In genomic region chr18:35143615-35144596, GRCh38 we compare ENCODE assay signal across 10 cellular contexts.
DNase-seq lines count a peak whose midpoint lies in the region; ATAC-seq, FAIRE-seq and TF ChIP-seq lines count a peak whose summit lies in the region.
"Had no signal": no experiment of that assay in that cellular context is flagged by ENCODE, and none has a peak within 500 bp of the region (broad histone marks: within the 10 kb centered on the region; RNA-seq: fewer than 3 reads in every experiment).

No MANE protein-coding gene starts in this region.

- H3K27me3 ChIP-seq in BJ (ENCODE audit: control insufficient read depth, insufficient read depth, low read length) (no peaks in the 10 kb centered on the region), PC-9 (ENCODE audit: insufficient read depth, low read depth) (no peaks in the 10 kb centered on the region)

- CTCF ChIA-PET in BJ (lab: Yijun Ruan, JAX) (interaction anchor here (0.6 to 5.8 kb wide), 32 partner anchors 9 to 273 kb away, joined by 3 to 63 read pairs (median 4); no protein-coding TSS in a partner anchor), PC-9 (lab: Charles Lee) (interaction anchor here (0.5 to 0.8 kb wide), 4 partner anchors 134 to 483 kb away, joined by 3 to 6 read pairs (median 3); no protein-coding TSS in a partner anchor)

- no TSS peak for BruUV-seq in PC-9 (replicated peaks; lab: Mats Ljungman, UMichigan)

- H3K9me3 Mint-ChIP-seq in brain, result peaks cover 13 to 19% (median 18%) of the 10 kb centered on the region in 5 experiments

- H3K36me3 Mint-ChIP-seq in brain, result peaks cover 46% of the 10 kb centered on the region

- no peaks in the 10 kb centered on the region for H3K79me2 ChIP-seq in PC-9 (ENCODE audit: low read depth)

- no peaks in the 10 kb centered on the region for H3K9me3 ChIP-seq in PC-9 (ENCODE audit: insufficient read depth, low read depth)

- no peaks in the 10 kb centered on the region for H4K20me1 ChIP-seq in PC-9 (ENCODE audit: insufficient read depth)

- H3K4me1 Mint-ChIP-seq in brain, result peaks cover 7% of the 10 kb centered on the region

- H3K4me3 Mint-ChIP-seq in brain, result no peak overlapping the region

- no peaks in the 10 kb centered on the region for H3K36me3 ChIP-seq in BJ (ENCODE audit: control insufficient read depth, insufficient read depth, low read length)
- H3K36me3 ChIP-seq in PC-9 (ENCODE audit: low read depth), result no peaks in the 10 kb centered on the region

- TF ChIP-seq CTCF in BJ (IDR thresholded peaks at IDR 0.05; ENCODE audit: insufficient read depth, low read depth, low read length), result peak; percentile 87
- TF ChIP-seq CTCF in PC-9 (conservative IDR thresholded peaks at IDR 0.05), result peak; percentile 67
- peak; percentile 84 to 86 for TF ChIP-seq CTCF in brain (conservative IDR thresholded peaks at IDR 0.05)

- H2AFZ ChIP-seq in PC-9, result no peak overlapping the region

- H3K4me1 ChIP-seq in PC-9 (replicated peaks; ENCODE audit: insufficient read depth), result no peaks in the 10 kb centered on the region

- H3K27me3 Mint-ChIP-seq in brain, result peaks cover 3% of the 10 kb centered on the region

- H3F3A ChIP-seq in PC-9 (ENCODE audit: insufficient read depth, low read depth), result no peaks in the 10 kb centered on the region

- H3K9me2 ChIP-seq in PC-9 (ENCODE audit: insufficient read depth), result no peaks in the 10 kb centered on the region

- POLR2A ChIA-PET in BJ (lab: Charles Lee), result interaction anchor here (0.7 kb wide), 1 partner anchor 195 kb away, joined by 12 read pairs; no protein-coding TSS in a partner anchor
- POLR2A ChIA-PET in PC-9 (lab: Charles Lee; ENCODE audit: unreplicated experiment), result interaction anchor here (0.6 kb wide), 1 partner anchor 156 kb away, joined by 6 read pairs; no protein-coding TSS in a partner anchor

- intact Hi-C loops in PC-9 (cut with micrococcal nuclease; ENCODE audit: unreplicated experiment), result loop anchor here (1.0 to 5.0 kb wide), 3 partner anchors 138 to 277 kb away; no protein-coding TSS in a partner anchor

- no peak overlapping the region for H3K4me3 ChIP-seq in BJ (ENCODE audit: low read depth, low read length)
- no peak overlapping the region for H3K4me3 ChIP-seq in PC-9
- H3K4me3 ChIP-seq: skin epidermis had no signal

- FAIRE-seq in GM18507 (lab: Jason Lieb, UNC), result peak; percentile 66

- DNase-seq in BJ (ENCODE audit: low read depth), result no peak
- no peak for DNase-seq in GM18507 (ENCODE audit: extremely low spot score, insufficient read length, low read depth)
- peak; percentile 74 to 84 for DNase-seq in Kasumi-1 (lab: John Stamatoyannopoulos, UW)
- peak in 1 of 2 experiments; percentile 31 for DNase-seq in PC-9
- peak; percentile 82 for DNase-seq in iPS-NIHi7 (ENCODE audit: extremely low spot score)
- DNase-seq in stimulated activated CD4-positive, alpha-beta T cell treated with anti-CD3 and anti-CD28 coated beads, Interleukin-12 subunit alpha, Interleukin-12 subunit beta, amount 100 ng/mL, for 4 hours, result peak; percentile 12

- no peak for ATAC-seq in HG03095 (IDR thresholded peaks at IDR 0.05; ENCODE audit: unreplicated experiment)

- H3K4me2 ChIP-seq in PC-9, result no peak overlapping the region
- H3K4me2 ChIP-seq: KMS-11 had no signal

- H3K27ac Mint-ChIP-seq in brain, result peak overlapping the region in 2 of 5 experiments; percentile 35 to 56

- no peak overlapping the region for H3K27ac ChIP-seq in PC-9
- H3K27ac ChIP-seq: KMS-11 had no signal

Comparison
In these comparisons a context has a peak if more than half of its experiments do, and no peak if none do; other contexts are left out.
1. DNase-seq: peak in Kasumi-1 (2 of 2), iPS-NIHi7 (single experiment) and stimulated activated CD4-positive, alpha-beta T cell treated with anti-CD3 and anti-CD28 coated beads, Interleukin-12 subunit alpha, Interleukin-12 subunit beta, amount 100 ng/mL, for 4 hours (single experiment); none in BJ (single experiment) and GM18507 (single experiment).
2. Peak in every context shown above with its lines, with median percentiles within 50 percentile points of each other: CTCF ChIP-seq.